34 cellular contexts compared by ENCODE assay signal in the genomic region with DNA sequence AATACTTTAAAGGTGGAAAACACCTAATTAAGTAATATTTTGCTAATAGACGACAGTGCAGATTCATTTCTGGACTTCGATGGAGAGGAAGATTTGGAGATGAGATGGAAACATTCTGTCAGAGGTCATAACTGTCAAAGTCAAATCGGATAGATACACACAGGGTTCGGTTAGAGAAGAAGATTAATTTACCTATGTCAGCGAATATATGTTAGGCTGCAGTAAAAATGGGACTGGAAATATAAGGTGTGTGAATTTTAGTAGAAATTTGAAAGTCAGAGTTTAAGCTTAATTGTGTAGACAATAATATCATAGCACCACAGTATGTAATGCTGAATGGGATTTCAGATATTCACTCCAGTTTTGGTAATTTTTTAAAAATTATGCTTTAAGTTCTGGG.
DNase-seq lines count a peak whose midpoint lies in the region; ATAC-seq, FAIRE-seq and TF ChIP-seq lines count a peak whose summit lies in the region.
"Had no signal": no experiment of that assay in that cellular context is flagged by ENCODE, and none has a peak within 500 bp of the region (broad histone marks: within the 10 kb centered on the region; RNA-seq: fewer than 3 reads in every experiment).

No MANE protein-coding gene starts in this region.

- H2BK20ac ChIP-seq in IMR-90 (ENCODE audit: low read depth, low read length), result no peak overlapping the region

- H3K9ac ChIP-seq in HepG2 (ENCODE audit: insufficient read depth, low read depth, low read length) (no peak overlapping the region), IMR-90 (ENCODE audit: low read depth, low read length) (no peak overlapping the region)
- H3K9ac ChIP-seq: BLaER1; BLaER1 treated with 17β-estradiol and CSF1 and Interleukin-3, amounts not matched to agents 10 nM and 100 nM had no signal

- FAIRE-seq in HepG2 (lab: Jason Lieb, UNC) (no peak), A549 (lab: Jason Lieb, UNC) (no peak)
- FAIRE-seq: A204.1, D721Med had no signal

- no peaks in the 10 kb centered on the region for H3K36me3 ChIP-seq in HepG2 (replicated peaks in 1 of 2; ENCODE audit: control insufficient read depth in 1 of 2, insufficient read depth in 2 of 2, low read length in 2 of 2)
- no peaks in the 10 kb centered on the region for H3K36me3 ChIP-seq in right lobe of liver
- no peaks in the 10 kb centered on the region for H3K36me3 ChIP-seq in IMR-90 (ENCODE audit: control insufficient read depth, insufficient read depth, low read length)
- H3K36me3 ChIP-seq: BE2C; BLaER1; BLaER1 treated with 17β-estradiol and CSF1 and Interleukin-3, amounts not matched to agents 10 nM and 100 nM had no signal

- H3K9me3 ChIP-seq in HepG2 (ENCODE audit: low read length) (no peaks in the 10 kb centered on the region), right lobe of liver (no peaks in the 10 kb centered on the region), A549 (no peaks in the 10 kb centered on the region), IMR-90 (ENCODE audit: control insufficient read depth, insufficient read depth, low read length) (no peaks in the 10 kb centered on the region)
- H3K9me3 ChIP-seq: BE2C; BLaER1; BLaER1 treated with 17β-estradiol and CSF1 and Interleukin-3, amounts not matched to agents 10 nM and 100 nM; Caco-2 had no signal

- H2AFZ ChIP-seq in HepG2 (ENCODE audit: low read length) (no peak overlapping the region), IMR-90 (replicated peaks; ENCODE audit: low read length, poor library complexity) (no peak overlapping the region)

- no peak for ATAC-seq in HepG2
- no peak for ATAC-seq in right lobe of liver
- ATAC-seq in A549, result no peak
- ATAC-seq in IMR-90 (ENCODE audit: low read depth), result no peak
- ATAC-seq: CD8-positive, alpha-beta T cell had no signal

- CTCF ChIA-PET in HepG2 (lab: Yijun Ruan, JAX; ENCODE audit: low intra/inter-chr PET ratio, low total read pairs) (no interaction called here), A549 (lab: Yijun Ruan, JAX) (no interaction called here), IMR-90 (lab: Yijun Ruan, JAX) (no interaction called here)

- H2BK120ac ChIP-seq in IMR-90 (ENCODE audit: low read depth, low read length), result no peak overlapping the region

- H3K36me3 Mint-ChIP-seq in progenitor cell of endocrine pancreas (ENCODE audit: insufficient read depth), result no peaks in the 10 kb centered on the region
- H3K36me3 Mint-ChIP-seq: CD14-positive monocyte; CD4-positive, alpha-beta memory T cell; CD8-positive, alpha-beta T cell had no signal

- no peak overlapping the region for H2BK5ac ChIP-seq in IMR-90 (ENCODE audit: low read depth, low read length, poor library complexity, severe bottlenecking)

- no peak overlapping the region for H2BK15ac ChIP-seq in IMR-90 (ENCODE audit: low read depth, low read length)

- H3K27me3 Mint-ChIP-seq in progenitor cell of endocrine pancreas, result no peaks in the 10 kb centered on the region
- H3K27me3 Mint-ChIP-seq: B cell; CD4-positive, alpha-beta T cell; CD4-positive, CD25-positive, alpha-beta regulatory T cell; CD8-positive, alpha-beta memory T cell had no signal

- H3K18ac ChIP-seq in IMR-90 (ENCODE audit: low read depth, low read length), result no peak overlapping the region

- TF ChIP-seq CTCF in HepG2 (CRISPR knock-in tag; IDR thresholded peaks at IDR 0.05), result no peak
- TF ChIP-seq CTCF in right lobe of liver (IDR thresholded peaks at IDR 0.05), result no peak
- TF ChIP-seq CTCF in A549 (IDR thresholded peaks at IDR 0.05), result no peak
- TF ChIP-seq CTCF in IMR-90 (conservative IDR thresholded peaks at IDR 0.05; ENCODE audit: low read depth, low read length), result no peak
- TF ChIP-seq CTCF in progenitor cell of endocrine pancreas (IDR thresholded peaks at IDR 0.05; ENCODE audit: unreplicated experiment), result no peak

- no peak overlapping the region for H3K4me3 ChIP-seq in HepG2 (replicated peaks in 1 of 3; ENCODE audit: insufficient read depth in 1 of 3, low read depth in 2 of 3, low read length in 3 of 3)
- no peak overlapping the region for H3K4me3 ChIP-seq in right lobe of liver
- no peak overlapping the region for H3K4me3 ChIP-seq in A549
- H3K4me3 ChIP-seq in IMR-90 (ENCODE audit: insufficient read depth, low read depth, low read length), result no peak overlapping the region
- H3K4me3 ChIP-seq: BLaER1; BLaER1 treated with 17β-estradiol and CSF1 and Interleukin-3, amounts not matched to agents 10 nM and 100 nM had no signal

- dilution Hi-C loops in IMR-90 (cut with HindIII; ENCODE audit: low sequenced_read_pairs, unreplicated experiment), result no loop called here

- no peak overlapping the region for H4K91ac ChIP-seq in IMR-90 (ENCODE audit: insufficient read depth, low read depth, low read length)

- peaks cover 3% of the 10 kb centered on the region for H3K4me1 Mint-ChIP-seq in progenitor cell of endocrine pancreas (ENCODE audit: low read depth)
- H3K4me1 Mint-ChIP-seq: B cell; CD14-positive monocyte; CD8-positive, alpha-beta memory T cell had no signal

- intact Hi-C loops in HepG2 (cut with micrococcal nuclease; ENCODE audit: unreplicated experiment), result no loop called here
- intact Hi-C loops in right lobe of liver (cut with DNase I), result no loop called here
- intact Hi-C loops in IMR-90 (cut with micrococcal nuclease), result no loop called here

- POLR2A ChIA-PET in HepG2 (lab: Yijun Ruan, JAX) (no interaction called here), A549 (lab: Yijun Ruan, JAX) (no interaction called here), IMR-90 (lab: Charles Lee; ENCODE audit: unreplicated experiment) (no interaction called here)

- in situ Hi-C loops in HepG2 (cut with HindIII; ENCODE audit: extremely low pct_ligation_motif_present, low pct_unique_long_range_greater_than_20kb), result no loop called here
- in situ Hi-C loops in IMR-90 (cut with MboI; ENCODE audit: low sequenced_read_pairs), result no loop called here

- H3K9me3 Mint-ChIP-seq in progenitor cell of endocrine pancreas (ENCODE audit: low read depth), result no peaks in the 10 kb centered on the region
- H3K9me3 Mint-ChIP-seq: CD4-positive, CD25-positive, alpha-beta regulatory T cell; CD8-positive, alpha-beta memory T cell; CD8-positive, alpha-beta T cell had no signal

- H3K27me3 ChIP-seq in HepG2 (ENCODE audit: control insufficient read depth in 1 of 2, insufficient read depth in 2 of 2, low read length in 2 of 2) (no peaks in the 10 kb centered on the region), right lobe of liver (no peaks in the 10 kb centered on the region), IMR-90 (ENCODE audit: control insufficient read depth, insufficient read depth, low read length) (no peaks in the 10 kb centered on the region)
- H3K27me3 ChIP-seq: BE2C; BLaER1; BLaER1 treated with 17β-estradiol and CSF1 and Interleukin-3, amounts not matched to agents 10 nM and 100 nM had no signal

- BruUV-seq in HepG2 (replicated peaks; lab: Mats Ljungman, UMichigan) (no TSS peak), IMR-90 (replicated peaks; lab: Mats Ljungman, UMichigan) (no TSS peak)

- H3K23ac ChIP-seq in IMR-90 (ENCODE audit: low read depth, low read length), result no peak overlapping the region

- no peak for TF ChIP-seq RAD21 in HepG2 (CRISPR knock-in tag; IDR thresholded peaks at IDR 0.05)
- no peak for TF ChIP-seq RAD21 in A549 (conservative IDR thresholded peaks at IDR 0.05 in 1 of 2, IDR thresholded peaks at IDR 0.05 in 1 of 2)
- TF ChIP-seq RAD21 in IMR-90 (IDR thresholded peaks at IDR 0.05; ENCODE audit: low read length), result no peak

- H4K20me1 ChIP-seq in HepG2 (ENCODE audit: insufficient read depth, low read length), result no peaks in the 10 kb centered on the region
- H4K20me1 ChIP-seq in IMR-90 (ENCODE audit: insufficient read depth, low read length), result no peaks in the 10 kb centered on the region
- H4K20me1 ChIP-seq: BLaER1; BLaER1 treated with 17β-estradiol and CSF1 and Interleukin-3, amounts not matched to agents 10 nM and 100 nM had no signal

- H3K4me1 ChIP-seq in HepG2 (ENCODE audit: insufficient read depth, low read length) (no peaks in the 10 kb centered on the region), right lobe of liver (no peaks in the 10 kb centered on the region), A549 (no peaks in the 10 kb centered on the region), IMR-90 (ENCODE audit: control insufficient read depth, insufficient read depth, low read length) (no peaks in the 10 kb centered on the region)
- H3K4me1 ChIP-seq: BE2C, BLaER1, Caco-2 had no signal

- TF ChIP-seq EP300 in HepG2 (IDR thresholded peaks at IDR 0.05; ENCODE audit: low read depth in 2 of 2, low read length in 2 of 2), result no peak
- no peak for TF ChIP-seq EP300 in HepG2 (CRISPR knock-in tag; IDR thresholded peaks at IDR 0.05; ENCODE audit: borderline replicate concordance)
- TF ChIP-seq EP300 in A549 (IDR thresholded peaks at IDR 0.05), result no peak

- H3K4me2 ChIP-seq in HepG2 (ENCODE audit: low read depth, low read length) (no peak overlapping the region), A549 (no peak overlapping the region), IMR-90 (ENCODE audit: low read depth, low read length) (no peak overlapping the region)
- H3K4me2 ChIP-seq: BLaER1; BLaER1 treated with 17β-estradiol and CSF1 and Interleukin-3, amounts not matched to agents 10 nM and 100 nM had no signal

- H3K9me1 ChIP-seq in IMR-90 (ENCODE audit: insufficient read depth, low read length), result no peaks in the 10 kb centered on the region

- H3K4ac ChIP-seq in IMR-90 (ENCODE audit: low read depth, low read length), result no peak overlapping the region

- no peak overlapping the region for H2AK9ac ChIP-seq in IMR-90 (replicated peaks; ENCODE audit: low read depth, low read length, poor library complexity)

- H2AK5ac ChIP-seq in IMR-90 (ENCODE audit: low read depth, low read length), result no peak overlapping the region

- H3K56ac ChIP-seq in IMR-90 (ENCODE audit: extremely low read depth, insufficient read depth, low read length), result no peak overlapping the region

- H3K14ac ChIP-seq in IMR-90 (replicated peaks; ENCODE audit: low read depth, low read length), result no peak overlapping the region

- no peak overlapping the region for H3K4me3 Mint-ChIP-seq in progenitor cell of endocrine pancreas (ENCODE audit: low read depth)
- H3K4me3 Mint-ChIP-seq: B cell; CD14-positive monocyte; CD4-positive, alpha-beta memory T cell; CD4-positive, alpha-beta T cell; CD4-positive, CD25-positive, alpha-beta regulatory T cell; CD8-positive, alpha-beta memory T cell; CD8-positive, alpha-beta T cell had no signal

- no peaks in the 10 kb centered on the region for H3K79me2 ChIP-seq in HepG2 (ENCODE audit: insufficient read depth, low read length)

- 2% methylated on average over 5 of the region's 5 CpGs for WGBS in HepG2 (ENCODE audit: low lambda C conversion rate)
- 35% methylated on average over 5 of the region's 5 CpGs for WGBS in right lobe of liver (ENCODE audit: insufficient coverage, low coverage, low lambda C conversion rate, missing lambda C conversion rate)
- 10% methylated on average over 5 of the region's 5 CpGs for WGBS in A549 (ENCODE audit: missing lambda C conversion rate)
- WGBS in IMR-90 (ENCODE audit: extremely low coverage in 2 of 2, insufficient read length in 1 of 2), 2 experiments, result 83% methylated on average over 2 of the region's 5 CpGs; no CpG with 5 or more reads in 1 of the 2 experiments

- DNase-seq in HepG2 (ENCODE audit: low spot score), result no peak
- DNase-seq in right lobe of liver, result no peak
- DNase-seq in A549 (ENCODE audit: low read depth in 1 of 2, low spot score in 1 of 2), result no peak
- DNase-seq in IMR-90, result no peak
- DNase-seq in progenitor cell of endocrine pancreas (ENCODE audit: low spot score, unreplicated experiment), result no peak
- DNase-seq in KG1 (lab: John Stamatoyannopoulos, UW), result no peak
- DNase-seq: 8988T; ACHN; AML-193; BE2C; C1 segment of cervical spinal cord; Caco-2; Calu3; CD4-positive, alpha-beta memory T cell; CD4-positive, alpha-beta T cell; CD4-positive, CD25-positive, alpha-beta regulatory T cell; CD8-positive, alpha-beta memory T cell; CD8-positive, alpha-beta T cell; COR-L47; DMS 273 treated with DMSO at 0.1 percent for 48 hours; DMS153; DMS53; DMS79; DMS79 treated with DMSO at 0.1 percent for 48 hours; DND-41; EL had no signal

- H3K27ac Mint-ChIP-seq in progenitor cell of endocrine pancreas, result no peak overlapping the region
- H3K27ac Mint-ChIP-seq: B cell; CD14-positive monocyte; CD4-positive, alpha-beta memory T cell; CD4-positive, alpha-beta T cell; CD4-positive, CD25-positive, alpha-beta regulatory T cell; CD8-positive, alpha-beta memory T cell; CD8-positive, alpha-beta T cell had no signal

- no peaks in the 10 kb centered on the region for H3K79me1 ChIP-seq in IMR-90 (ENCODE audit: low read depth in 1 of 2, low read length in 2 of 2)

- no peak overlapping the region for H4K8ac ChIP-seq in IMR-90 (ENCODE audit: low read depth in 2 of 2, low read length in 2 of 2)

- no peak overlapping the region for H4K5ac ChIP-seq in IMR-90 (ENCODE audit: low read depth, low read length)

- no peak for TF ChIP-seq POLR2A in HepG2 (IDR thresholded peaks at IDR 0.05; ENCODE audit: insufficient read depth in 1 of 2, low read depth in 2 of 2, low read length in 2 of 2)
- no peak for TF ChIP-seq POLR2A in right lobe of liver (IDR thresholded peaks at IDR 0.05)
- TF ChIP-seq POLR2A in A549 (IDR thresholded peaks at IDR 0.05; ENCODE audit: low read length), result no peak
- TF ChIP-seq POLR2A in IMR-90 (IDR thresholded peaks at IDR 0.05; ENCODE audit: low read depth, low read length), result no peak

- H3K27ac ChIP-seq in HepG2 (ENCODE audit: extremely low read length, insufficient read depth, low read length) (no peak overlapping the region), right lobe of liver (no peak overlapping the region), A549 (no peak overlapping the region), IMR-90 (ENCODE audit: insufficient read depth, low read length) (no peak overlapping the region)
- H3K27ac ChIP-seq: 22Rv1; BLaER1; BLaER1 treated with 17β-estradiol and CSF1 and Interleukin-3, amounts not matched to agents 10 nM and 100 nM; C4-2B had no signal
